Comparison of ENCODE assay signal across 30 cellular contexts in the genomic region with DNA sequence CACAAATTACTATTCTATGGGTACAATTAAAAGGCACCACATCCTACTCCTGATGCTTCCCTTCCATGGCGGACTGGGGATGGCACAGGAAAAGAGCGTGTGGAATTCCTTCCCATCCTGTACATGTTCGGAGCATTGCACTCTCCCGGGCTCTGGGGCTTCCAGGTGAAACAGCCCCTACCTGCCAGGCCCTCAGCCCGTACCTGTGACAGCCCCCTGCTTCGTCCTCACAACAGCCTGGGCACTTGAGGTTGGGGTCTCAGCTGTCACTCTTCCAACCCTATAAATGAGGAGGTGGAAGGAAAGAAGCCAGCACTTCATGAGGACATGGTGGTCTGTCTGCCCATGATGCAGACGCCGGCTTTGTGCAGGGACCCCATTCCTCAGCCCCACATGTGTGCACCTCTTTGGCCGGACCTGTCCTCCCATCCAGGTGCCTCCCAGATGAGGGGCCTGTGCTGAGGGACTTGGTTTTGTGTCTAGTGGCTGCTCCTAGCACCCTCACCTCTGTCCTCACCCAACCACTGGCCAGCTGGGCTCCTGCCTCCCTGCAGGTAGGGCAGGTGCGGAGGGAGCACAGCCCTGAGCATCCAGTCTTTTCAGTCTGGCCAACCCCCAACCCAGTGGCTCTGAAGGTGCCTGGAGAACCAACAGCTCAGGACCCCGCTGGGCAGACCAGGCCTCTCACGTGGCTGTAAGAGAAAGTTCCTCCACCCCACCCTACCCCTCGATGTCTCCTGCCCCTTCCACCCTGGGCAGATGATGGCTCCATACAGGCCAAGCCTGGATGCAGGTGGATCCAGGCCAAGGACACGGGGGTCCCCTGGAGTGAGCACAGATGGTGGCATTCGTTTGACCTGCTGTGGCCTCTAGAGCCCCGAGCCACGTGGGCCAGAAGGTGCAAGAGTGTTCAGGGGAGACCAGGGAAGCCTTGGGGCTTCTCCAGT. TPM values are rescaled to one million over a fixed set of nuclear protein-coding genes. Genes with fewer than 3 reads are reported as not detected.
DNase-seq lines count a peak whose midpoint lies in the region; ATAC-seq and TF ChIP-seq lines count a peak whose summit lies in the region.
"Had no signal": no experiment of that assay in that cellular context is flagged by ENCODE, and none has a peak within 500 bp of the region (broad histone marks: within the 10 kb centered on the region; RNA-seq: fewer than 3 reads in every experiment).

No MANE protein-coding gene starts in this region.

- H3K27me3 Mint-ChIP-seq in chondrocyte (ENCODE audit: low read depth) (no peaks in the 10 kb centered on the region), immature natural killer cell (ENCODE audit: low read depth in 3 of 3) (peaks cover 0 to 7% (median 6%) of the 10 kb centered on the region in 3 donors)
- H3K27me3 Mint-ChIP-seq: activated CD4-positive, alpha-beta memory T cell treated with anti-CD3 and anti-CD28 coated beads for 36 hours; activated naive CD8-positive, alpha-beta T cell; natural killer cell treated with Interleukin-12 subunit alpha and Interleukin-12 subunit beta and Interleukin-15 and Interleukin-18, amount 100 ng/mL, for 72 hours had no signal

- no peak overlapping the region for H2AFZ ChIP-seq in osteoblast (ENCODE audit: low read length)

- peaks cover 25% of the 10 kb centered on the region for H3K79me2 ChIP-seq in osteoblast (ENCODE audit: insufficient read depth, low read length)

- H3K27ac ChIP-seq in heart right ventricle (peak overlapping the region in 6 of 10 donors; percentile 58 to 98 (median 76)), right atrium auricular region (peak overlapping the region in 1 of 2 donors; percentile 60), osteoblast (ENCODE audit: low read depth, low read length) (no peak overlapping the region)
- H3K27ac ChIP-seq: ascending aorta, cardiac muscle cell, ovary, testis had no signal

- no peak overlapping the region for H3K4me3 Mint-ChIP-seq in chondrocyte (ENCODE audit: unreplicated experiment)
- no peak overlapping the region for H3K4me3 Mint-ChIP-seq in immature natural killer cell
- H3K4me3 Mint-ChIP-seq: activated CD4-positive, alpha-beta memory T cell treated with anti-CD3 and anti-CD28 coated beads for 36 hours; activated naive CD8-positive, alpha-beta T cell; natural killer cell treated with Interleukin-12 subunit alpha and Interleukin-12 subunit beta and Interleukin-15 and Interleukin-18, amount 100 ng/mL, for 72 hours; T-helper 1 cell treated with Interleukin-12 subunit alpha and Interleukin-12 subunit beta and Interleukin-4 antibody, amounts not matched to agents 30 μg/mL and 1 μg/mL, for 36 hours had no signal

- H3K9me3 ChIP-seq in heart right ventricle (no peaks in the 10 kb centered on the region), right atrium auricular region (no peaks in the 10 kb centered on the region), osteoblast (ENCODE audit: low read depth, low read length) (no peaks in the 10 kb centered on the region)
- H3K9me3 ChIP-seq: ascending aorta, esophagus muscularis mucosa, left lung, ovary, testis had no signal

- DNase-seq in heart right ventricle: no peak
- DNase-seq in right atrium auricular region (ENCODE audit: low spot score): no peak
- DNase-seq in chondrocyte (ENCODE audit: low spot score): peak; percentile 73
- peak; percentile 66 for DNase-seq in osteoblast (ENCODE audit: insufficient read length, low spot score, missing footprints)
- DNase-seq in stimulated activated CD4-positive, alpha-beta T cell treated with anti-CD3 and anti-CD28 coated beads, Interleukin-1b, Interleukin-23, amount 100 ng/mL, for 48 hours: no peak
- no peak for DNase-seq in immature natural killer cell
- no peak for DNase-seq in cerebellum (ENCODE audit: low spot score)
- DNase-seq: activated CD4-positive, alpha-beta memory T cell treated with anti-CD3 and anti-CD28 coated beads for 36 hours; activated effector memory CD4-positive, alpha-beta T cell treated with Interleukin-2 at 50 U/mL for 16 hours; GF-D8; hippocampal formation; NCI-H187; NCI-H2171; retina; stimulated activated CD4-positive, alpha-beta T cell treated with anti-CD3 and anti-CD28 coated beads, Interleukin-12 subunit alpha, Interleukin-12 subunit beta, amount 100 ng/mL, for 4 hours; stimulated activated naive CD4-positive, alpha-beta T cell; testis had no signal

- intact Hi-C loops in heart right ventricle (cut with DNase I): no loop called here

- H3K4me3 ChIP-seq in heart right ventricle (no peak overlapping the region), right atrium auricular region (no peak overlapping the region), osteoblast (ENCODE audit: insufficient read depth, low read length) (no peak overlapping the region)
- H3K4me3 ChIP-seq: ascending aorta, cardiac muscle cell, esophagus muscularis mucosa, left lung, ovary, testis had no signal

- no peaks in the 10 kb centered on the region for H3K36me3 Mint-ChIP-seq in chondrocyte (ENCODE audit: low read depth)
- no peaks in the 10 kb centered on the region for H3K36me3 Mint-ChIP-seq in immature natural killer cell
- H3K36me3 Mint-ChIP-seq: activated CD4-positive, alpha-beta memory T cell treated with anti-CD3 and anti-CD28 coated beads for 36 hours; activated naive CD8-positive, alpha-beta T cell; natural killer cell treated with Interleukin-12 subunit alpha and Interleukin-12 subunit beta and Interleukin-15 and Interleukin-18, amount 100 ng/mL, for 72 hours had no signal

- no peak overlapping the region for H3K4me2 ChIP-seq in osteoblast (ENCODE audit: insufficient read depth, low read length)

- ATAC-seq in heart right ventricle: no peak
- ATAC-seq: activated CD4-positive, CD25-positive, alpha-beta regulatory T cell treated with anti-CD3 and anti-CD28 coated beads, Interleukin-2, amount 50 U/mL, for 24 hours; HepG2; left lung; natural killer cell treated with Interleukin-12 subunit alpha and Interleukin-12 subunit beta and Interleukin-15 and Interleukin-18, amount 100 ng/mL, for 72 hours; Panc1 had no signal

- H3K9me3 Mint-ChIP-seq in chondrocyte (ENCODE audit: low read depth) (no peaks in the 10 kb centered on the region), immature natural killer cell (no peaks in the 10 kb centered on the region)
- H3K9me3 Mint-ChIP-seq: activated CD4-positive, alpha-beta memory T cell treated with anti-CD3 and anti-CD28 coated beads for 36 hours; natural killer cell treated with Interleukin-12 subunit alpha and Interleukin-12 subunit beta and Interleukin-15 and Interleukin-18, amount 100 ng/mL, for 72 hours; T-helper 1 cell treated with Interleukin-12 subunit alpha and Interleukin-12 subunit beta and Interleukin-4 antibody, amounts not matched to agents 30 μg/mL and 1 μg/mL, for 36 hours had no signal

- TF ChIP-seq CTCF in heart right ventricle (IDR thresholded peaks at IDR 0.05) (no peak), right atrium auricular region (IDR thresholded peaks at IDR 0.05) (no peak), chondrocyte (IDR thresholded peaks at IDR 0.05) (no peak), osteoblast (IDR thresholded peaks at IDR 0.05; ENCODE audit: extremely low read depth, low read depth, low read length) (no peak)

- H4K20me1 ChIP-seq in osteoblast (ENCODE audit: insufficient read depth, low read length): no peaks in the 10 kb centered on the region

- no peaks in the 10 kb centered on the region for H3K27me3 ChIP-seq in heart right ventricle
- H3K27me3 ChIP-seq in right atrium auricular region: no peaks in the 10 kb centered on the region
- H3K27me3 ChIP-seq in osteoblast (ENCODE audit: insufficient read depth, low read length): no peaks in the 10 kb centered on the region
- H3K27me3 ChIP-seq: ascending aorta, esophagus muscularis mucosa, left lung, ovary, testis had no signal

- WGBS in heart right ventricle, 2 donors: 90 to 91% methylated on average over 17 of the region's 17 CpGs

- H3K4me1 ChIP-seq in heart right ventricle (peaks cover 40 to 92% (median 79%) of the 10 kb centered on the region in 9 donors), right atrium auricular region (peaks cover 0 to 75% of the 10 kb centered on the region in 2 donors), osteoblast (ENCODE audit: insufficient read depth, low read length) (peaks cover 36% of the 10 kb centered on the region)

- no peaks in the 10 kb centered on the region for H3K36me3 ChIP-seq in heart right ventricle
- no peaks in the 10 kb centered on the region for H3K36me3 ChIP-seq in right atrium auricular region
- H3K36me3 ChIP-seq in osteoblast (ENCODE audit: insufficient read depth, low read length): no peaks in the 10 kb centered on the region
- H3K36me3 ChIP-seq: ascending aorta, cardiac muscle cell, esophagus muscularis mucosa, left lung, ovary had no signal

- peaks cover 80% of the 10 kb centered on the region for H3K4me1 Mint-ChIP-seq in chondrocyte (ENCODE audit: low read depth)
- peaks cover 13 to 32% of the 10 kb centered on the region in 2 donors for H3K4me1 Mint-ChIP-seq in immature natural killer cell

- H3K27ac Mint-ChIP-seq in chondrocyte (ENCODE audit: unreplicated experiment) (no peak overlapping the region), immature natural killer cell (no peak overlapping the region)
- H3K27ac Mint-ChIP-seq: activated CD4-positive, alpha-beta memory T cell treated with anti-CD3 and anti-CD28 coated beads for 36 hours; activated naive CD8-positive, alpha-beta T cell; natural killer cell treated with Interleukin-12 subunit alpha and Interleukin-12 subunit beta and Interleukin-15 and Interleukin-18, amount 100 ng/mL, for 72 hours; T-helper 1 cell treated with Interleukin-12 subunit alpha and Interleukin-12 subunit beta and Interleukin-4 antibody, amounts not matched to agents 30 μg/mL and 1 μg/mL, for 36 hours had no signal

RNA-seq across cellular contexts. Expression of a gene that starts 23.4 kb away (rescaled TPM):
- total RNA-seq in heart right ventricle: not detected
- polyA plus RNA-seq in heart right ventricle: not detected
- total RNA-seq in right atrium auricular region: under 1 TPM in 1 of 2 donors, not detected in 1; 0.19 TPM
- total RNA-seq in chondrocyte: 0.15 to 1.1 TPM (median 0.18 TPM) in 3 replicates
- total RNA-seq in osteoblast: 0.59 TPM in 1 of 2 replicates, not detected in the other
- not detected for polyA plus RNA-seq in immature natural killer cell
- 39.7 TPM for total RNA-seq in cerebellum
- total RNA-seq: activated CD4-positive, alpha-beta memory T cell treated with anti-CD3 and anti-CD28 coated beads for 36 hours; ascending aorta; cardiac muscle cell; esophagus muscularis mucosa; LHCN-M2; natural killer cell treated with Interleukin-12 subunit alpha and Interleukin-12 subunit beta and Interleukin-15 and Interleukin-18, amount 100 ng/mL, for 72 hours had no signal
- polyA plus RNA-seq: BJ, cardiac muscle cell, HepG2, ovary had no signal

Comparison
In these comparisons a context has a peak if more than half of its experiments do, and no peak if none do; other contexts are left out.
1. DNase-seq: peak in chondrocyte (single experiment) and osteoblast (single experiment); none in heart right ventricle (0 of 2), right atrium auricular region (single experiment), stimulated activated CD4-positive, alpha-beta T cell treated with anti-CD3 and anti-CD28 coated beads, Interleukin-1b, Interleukin-23, amount 100 ng/mL, for 48 hours (single experiment), immature natural killer cell (0 of 3) and cerebellum (single experiment).
2. RNA of a gene that starts 23.4 kb away (total RNA-seq): 39.7 TPM in cerebellum (single experiment); 0.19 TPM in right atrium auricular region, 0.15 to 1.1 TPM in chondrocyte, not detected in heart right ventricle and 0.59 TPM in osteoblast; every median in the first group is over 10 times any median in the second.